Comparison of ENCODE assay signal across 19 cellular contexts in genomic region chr15:58056015-58056414, GRCh38. TPM values are rescaled to one million over a fixed set of nuclear protein-coding genes. Genes with fewer than 3 reads are reported as not detected.
DNase-seq lines count a peak whose midpoint lies in the region; ATAC-seq and TF ChIP-seq lines count a peak whose summit lies in the region.
"Had no signal": no experiment of that assay in that cellular context is flagged by ENCODE, and none has a peak within 500 bp of the region (broad histone marks: within the 10 kb centered on the region; RNA-seq: fewer than 3 reads in every experiment).

No MANE protein-coding gene starts in this region.

- CTCF ChIA-PET in CD8-positive, alpha-beta T cell (lab: Charles Lee): no interaction called here

- H3K27me3 Mint-ChIP-seq in HFFc6 (ENCODE audit: insufficient read depth): peaks cover 4% of the 10 kb centered on the region; the same call in 1 of the 2 replicates
- H3K27me3 Mint-ChIP-seq in nephron progenitor cell (ENCODE audit: low read depth, poor library complexity): peaks cover 3% of the 10 kb centered on the region
- peaks cover 44% of the 10 kb centered on the region for H3K27me3 Mint-ChIP-seq in CD8-positive, alpha-beta T cell (ENCODE audit: low read depth)

- H3K4me3 Mint-ChIP-seq in HFFc6 (no peak overlapping the region), nephron progenitor cell (no peak overlapping the region)
- H3K4me3 Mint-ChIP-seq in CD8-positive, alpha-beta T cell: no peak overlapping the region
- H3K4me3 Mint-ChIP-seq: activated CD8-positive, alpha-beta T cell treated with anti-CD3 and anti-CD28 coated beads for 36 hours; activated naive CD8-positive, alpha-beta T cell treated with anti-CD3 and anti-CD28 coated beads for 36 hours; activated T-cell treated with anti-CD3 and anti-CD28 coated beads, Interleukin-2, amount 50 U/mL, for 72 hours had no signal

- H3K4me1 ChIP-seq in colonic mucosa: no peaks in the 10 kb centered on the region
- H3K4me1 ChIP-seq in CD8-positive, alpha-beta T cell (ENCODE audit: insufficient read depth, low read length): no peaks in the 10 kb centered on the region
- H3K4me1 ChIP-seq: sigmoid colon had no signal

- peaks cover 4% of the 10 kb centered on the region for H3K27me3 ChIP-seq in brain microvascular endothelial cell (replicated peaks)
- no peaks in the 10 kb centered on the region for H3K27me3 ChIP-seq in colonic mucosa
- H3K27me3 ChIP-seq in CD8-positive, alpha-beta T cell (ENCODE audit: insufficient read depth, low read length): peaks cover 13% of the 10 kb centered on the region
- H3K27me3 ChIP-seq: sigmoid colon had no signal

- no peak overlapping the region for H3K9ac ChIP-seq in colonic mucosa (ENCODE audit: low read depth in 2 of 2, low read length in 2 of 2)

- POLR2A ChIA-PET in CD8-positive, alpha-beta T cell (lab: Charles Lee): no interaction called here

- H3K4me3 ChIP-seq in AG09309 (ENCODE audit: control insufficient read depth, low read depth, low read length) (no peak overlapping the region), brain microvascular endothelial cell (ENCODE audit: low read depth, low read length) (no peak overlapping the region), colonic mucosa (no peak overlapping the region)
- H3K4me3 ChIP-seq in CD8-positive, alpha-beta T cell (ENCODE audit: low read depth, low read length): no peak overlapping the region
- H3K4me3 ChIP-seq: sigmoid colon had no signal

- H3K4me1 Mint-ChIP-seq in HFFc6 (ENCODE audit: low read depth) (no peaks in the 10 kb centered on the region), nephron progenitor cell (peaks cover 71% of the 10 kb centered on the region)
- no peaks in the 10 kb centered on the region for H3K4me1 Mint-ChIP-seq in CD8-positive, alpha-beta T cell (ENCODE audit: low read depth)
- H3K4me1 Mint-ChIP-seq: activated naive CD8-positive, alpha-beta T cell treated with anti-CD3 and anti-CD28 coated beads for 36 hours had no signal

- in situ Hi-C loops in brain microvascular endothelial cell (cut with HindIII; ENCODE audit: low pct_ligation_motif_present, low sequenced_read_pairs): no loop called here

- H3K36me3 Mint-ChIP-seq in HFFc6 (ENCODE audit: low read depth) (no peaks in the 10 kb centered on the region), nephron progenitor cell (ENCODE audit: low read depth) (no peaks in the 10 kb centered on the region)
- H3K36me3 Mint-ChIP-seq in CD8-positive, alpha-beta T cell: no peaks in the 10 kb centered on the region
- H3K36me3 Mint-ChIP-seq: activated naive CD8-positive, alpha-beta T cell treated with anti-CD3 and anti-CD28 coated beads for 36 hours had no signal

- H3K9me3 ChIP-seq in colonic mucosa: no peaks in the 10 kb centered on the region
- no peaks in the 10 kb centered on the region for H3K9me3 ChIP-seq in CD8-positive, alpha-beta T cell (ENCODE audit: low read length)
- H3K9me3 ChIP-seq: sigmoid colon had no signal

- H3K27ac ChIP-seq in brain microvascular endothelial cell (no peak overlapping the region), colonic mucosa (no peak overlapping the region)
- H3K27ac ChIP-seq in CD8-positive, alpha-beta T cell (ENCODE audit: low read depth, low read length): no peak overlapping the region
- H3K27ac ChIP-seq: sigmoid colon had no signal

- H3K36me3 ChIP-seq in brain microvascular endothelial cell (replicated peaks) (no peaks in the 10 kb centered on the region), colonic mucosa (no peaks in the 10 kb centered on the region)
- no peaks in the 10 kb centered on the region for H3K36me3 ChIP-seq in CD8-positive, alpha-beta T cell (ENCODE audit: insufficient read depth, low read length)
- H3K36me3 ChIP-seq: sigmoid colon had no signal

- no peak for ATAC-seq in CD8-positive, alpha-beta T cell
- ATAC-seq: activated CD8-positive, alpha-beta T cell treated with anti-CD3 and anti-CD28 coated beads for 36 hours; activated T-cell treated with anti-CD3 and anti-CD28 coated beads, Interleukin-2, amount 50 U/mL, for 72 hours; HepG2 had no signal

- DNase-seq in AG09309 (ENCODE audit: low read depth) (no peak), HFFc6 (no peak), brain microvascular endothelial cell (no peak), nephron progenitor cell (no peak), colonic mucosa (no peak), kidney tubule cell (ENCODE audit: low spot score) (no peak), DMS79 treated with DMSO at 0.1 percent for 48 hours (lab: John Stamatoyannopoulos, UW) (no peak)
- DNase-seq in CD8-positive, alpha-beta T cell: no peak
- DNase-seq: activated CD8-positive, alpha-beta T cell treated with anti-CD3 and anti-CD28 coated beads for 36 hours; activated naive CD8-positive, alpha-beta T cell treated with anti-CD3 and anti-CD28 coated beads for 36 hours; activated T-cell treated with anti-CD3 and anti-CD28 coated beads, Interleukin-2, amount 50 U/mL, for 72 hours; central memory CD4-positive, alpha-beta T cell; DMS53; MM.1S; NCI-H1930; NCI-H526; sigmoid colon; SW 1271 had no signal

- no peaks in the 10 kb centered on the region for H3K9me3 Mint-ChIP-seq in HFFc6
- no peaks in the 10 kb centered on the region for H3K9me3 Mint-ChIP-seq in nephron progenitor cell
- no peaks in the 10 kb centered on the region for H3K9me3 Mint-ChIP-seq in CD8-positive, alpha-beta T cell
- H3K9me3 Mint-ChIP-seq: activated CD8-positive, alpha-beta T cell treated with anti-CD3 and anti-CD28 coated beads for 36 hours; activated naive CD8-positive, alpha-beta T cell treated with anti-CD3 and anti-CD28 coated beads for 36 hours; activated T-cell treated with anti-CD3 and anti-CD28 coated beads, Interleukin-2, amount 50 U/mL, for 72 hours had no signal

- TF ChIP-seq CTCF in AG09309 (IDR thresholded peaks at IDR 0.05; ENCODE audit: control insufficient read depth, insufficient read depth, low read depth, low read length, missing control alignments): peak; percentile 17
- peak; percentile 64 for TF ChIP-seq CTCF in HFFc6 (IDR thresholded peaks at IDR 0.05)
- TF ChIP-seq CTCF in brain microvascular endothelial cell (IDR thresholded peaks at IDR 0.05; ENCODE audit: low read depth, low read length, missing control alignments): peak; percentile 36
- peak; percentile 19 for TF ChIP-seq CTCF in nephron progenitor cell (IDR thresholded peaks at IDR 0.05)
- no peak for TF ChIP-seq CTCF in colonic mucosa (IDR thresholded peaks at IDR 0.05)
- no peak for TF ChIP-seq CTCF in CD8-positive, alpha-beta T cell (IDR thresholded peaks at IDR 0.05)

- intact Hi-C loops in colonic mucosa (cut with DNase I): no loop called here
- intact Hi-C loops in CD8-positive, alpha-beta T cell (cut with DNase I, micrococcal nuclease): no loop called here

- H3K27ac Mint-ChIP-seq in HFFc6 (no peak overlapping the region), nephron progenitor cell (no peak overlapping the region)
- no peak overlapping the region for H3K27ac Mint-ChIP-seq in CD8-positive, alpha-beta T cell
- H3K27ac Mint-ChIP-seq: activated CD8-positive, alpha-beta T cell treated with anti-CD3 and anti-CD28 coated beads for 36 hours; activated naive CD8-positive, alpha-beta T cell treated with anti-CD3 and anti-CD28 coated beads for 36 hours; activated T-cell treated with anti-CD3 and anti-CD28 coated beads, Interleukin-2, amount 50 U/mL, for 72 hours had no signal

RNA-seq across cellular contexts. Expression of gene ALDH1A2, which starts 9.5 kb away (rescaled TPM):
- total RNA-seq in HFFc6 (2021; fragmentation: NEBNext Ultra II Directional; extraction: Animal tissue kit (Norgen Biotek cat#: 25700)): not detected
- 1 to 10 TPM; 1.9 to 2.5 TPM for total RNA-seq in colonic mucosa
- total RNA-seq in CD8-positive, alpha-beta T cell: not detected

Comparison
In these comparisons a context has a peak if more than half of its experiments do, and no peak if none do; other contexts are left out.
1. CTCF ChIP-seq: peak in AG09309 (single experiment), HFFc6 (single experiment), brain microvascular endothelial cell (single experiment) and nephron progenitor cell (single experiment); none in colonic mucosa (single experiment) and CD8-positive, alpha-beta T cell (single experiment).